ENCODE assay signal across 11 cellular contexts in the genomic region with DNA sequence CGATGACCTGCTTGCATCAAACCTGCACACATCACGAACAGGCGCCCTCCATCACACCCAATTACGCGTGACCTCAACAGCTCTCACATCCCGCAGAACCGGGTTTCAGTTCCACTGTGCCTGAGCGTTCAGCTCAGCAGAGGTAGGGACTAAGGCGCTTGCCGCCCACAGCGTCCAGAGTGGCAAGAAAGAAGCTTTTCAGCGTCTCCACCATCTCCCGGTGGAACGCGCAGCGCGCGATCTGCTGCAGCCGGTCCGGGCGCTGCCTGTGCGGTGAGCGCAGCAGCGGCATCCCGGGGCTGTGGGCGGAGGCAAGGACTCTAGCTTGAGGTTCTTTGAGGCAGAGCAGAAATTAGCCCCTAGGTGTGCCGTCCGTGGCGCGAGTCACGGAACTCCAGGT. TPM values are rescaled to one million over a fixed set of nuclear protein-coding genes. Genes with fewer than 3 reads are reported as not detected.
DNase-seq lines count a peak whose midpoint lies in the region; ATAC-seq and TF ChIP-seq lines count a peak whose summit lies in the region.
"Had no signal": no experiment of that assay in that cellular context is flagged by ENCODE, and none has a peak within 500 bp of the region (broad histone marks: within the 10 kb centered on the region; RNA-seq: fewer than 3 reads in every experiment).

No MANE protein-coding gene starts in this region.

- H3K36me3 ChIP-seq in Panc1 (ENCODE audit: control insufficient read depth, insufficient read depth, low read length): no peaks in the 10 kb centered on the region
- H3K36me3 ChIP-seq in ovary: no peaks in the 10 kb centered on the region

- POLR2A ChIA-PET in Panc1 (lab: Charles Lee): interaction anchor here (0.9 kb wide), 1 partner anchor 104 kb away, joined by 3 read pairs; no protein-coding TSS in a partner anchor

- peaks cover 34% of the 10 kb centered on the region for H3K27me3 ChIP-seq in Panc1 (ENCODE audit: control insufficient read depth, insufficient read depth, low read length)
- no peaks in the 10 kb centered on the region for H3K27me3 ChIP-seq in ovary

- intact Hi-C loops in Panc1 (cut with micrococcal nuclease; ENCODE audit: unreplicated experiment) (loop anchor here (2.0 to 5.0 kb wide), 3 partner anchors 33 to 99 kb away; partner anchors contain the start of gene CALCB), ovary (cut with DNase I) (no loop called here)

- no peaks in the 10 kb centered on the region for H3K36me3 Mint-ChIP-seq in nephron progenitor cell (ENCODE audit: low read depth)

- no peak for TF ChIP-seq EP300 in ovary (IDR thresholded peaks at IDR 0.05)

- no peak overlapping the region for H3K27ac Mint-ChIP-seq in nephron progenitor cell

- H3K9me3 ChIP-seq in Panc1 (ENCODE audit: control insufficient read depth, insufficient read depth, low read depth, low read length) (no peaks in the 10 kb centered on the region), ovary (no peaks in the 10 kb centered on the region)

- H3K4me3 ChIP-seq in Panc1 (ENCODE audit: low read depth in 2 of 2, low read length in 2 of 2) (peak overlapping the region in 1 of 2 experiments; percentile 24; a peak in 1 of 4 replicates), coronary artery (peak overlapping the region; percentile 58), ovary (no peak overlapping the region)
- H3K4me3 ChIP-seq: SK-N-MC had no signal

- no TSS peak for BruUV-seq in Panc1 (replicated peaks; lab: Mats Ljungman, UMichigan)

- H3K4me1 Mint-ChIP-seq in nephron progenitor cell: peaks cover 38% of the 10 kb centered on the region

- ATAC-seq in Panc1 (peak; percentile 32), HG03469 (IDR thresholded peaks at IDR 0.05; ENCODE audit: unreplicated experiment) (no peak)

- no peak for TF ChIP-seq CTCF in Panc1 (IDR thresholded peaks at IDR 0.05)
- TF ChIP-seq CTCF in coronary artery (IDR thresholded peaks at IDR 0.05): no peak
- TF ChIP-seq CTCF in nephron progenitor cell (IDR thresholded peaks at IDR 0.05): no peak
- TF ChIP-seq CTCF in ovary (IDR thresholded peaks at IDR 0.05): no peak

- CTCF ChIA-PET in Panc1 (lab: Charles Lee): no interaction called here

- H3K9me3 Mint-ChIP-seq in nephron progenitor cell: no peaks in the 10 kb centered on the region

- in situ Hi-C loops in Panc1 (cut with HindIII; ENCODE audit: low pct_unique_long_range_greater_than_20kb, low sequenced_read_pairs): no loop called here

- no peak overlapping the region for H3K27ac ChIP-seq in Panc1 (ENCODE audit: low read length)
- no peak overlapping the region for H3K27ac ChIP-seq in coronary artery
- H3K27ac ChIP-seq in ovary: no peak overlapping the region
- H3K27ac ChIP-seq: SK-N-MC had no signal

- peak; percentile 26 for DNase-seq in activated T-cell treated with anti-CD3 and anti-CD28 coated beads for 48 hours (ENCODE audit: low read depth)
- DNase-seq in activated T-cell treated with anti-CD3 and anti-CD28 coated beads for 4 hours: no peak
- no peak for DNase-seq in Panc1 (ENCODE audit: low read depth, low spot score)
- no peak for DNase-seq in coronary artery (ENCODE audit: low spot score)
- DNase-seq in nephron progenitor cell: peak; percentile 61
- DNase-seq in ovary: no peak
- DNase-seq in NCI-H2029 treated with DMSO at 0.1 percent for 48 hours (lab: John Stamatoyannopoulos, UW): no peak
- DNase-seq: DND-41 had no signal

- peaks cover 97% of the 10 kb centered on the region for H3K27me3 Mint-ChIP-seq in nephron progenitor cell (ENCODE audit: low read depth, poor library complexity)

- H3K4me1 ChIP-seq in Panc1 (ENCODE audit: control insufficient read depth, insufficient read depth, low read length) (peaks cover 8% of the 10 kb centered on the region; the same call in 1 of the 2 replicates), ovary (ENCODE audit: insufficient read depth) (no peaks in the 10 kb centered on the region)

- no peak for TF ChIP-seq POLR2A in ovary (IDR thresholded peaks at IDR 0.05)

- 1% methylated on average over 28 to 31 of the region's 31 CpGs for WGBS in ovary, 3 donors

- peak overlapping the region; percentile 78 for H3K4me3 Mint-ChIP-seq in nephron progenitor cell

RNA-seq across cellular contexts. Expression of gene CALCA, which starts 1.5 kb away (rescaled TPM):
- total RNA-seq in Panc1 (2021; ENCODE audit: unreplicated experiment): not detected
- polyA plus RNA-seq in Panc1 (2012; ENCODE audit: insufficient read length): not detected
- not detected for total RNA-seq in ovary
- polyA plus RNA-seq in ovary: not detected
- total RNA-seq: myocyte had no signal

Comparison
In these comparisons a context has a peak if more than half of its experiments do, and no peak if none do; other contexts are left out.
1. DNase-seq: peak in activated T-cell treated with anti-CD3 and anti-CD28 coated beads for 48 hours (single experiment) and nephron progenitor cell (single experiment); none in activated T-cell treated with anti-CD3 and anti-CD28 coated beads for 4 hours (single experiment), Panc1 (single experiment), coronary artery (single experiment), ovary (0 of 5) and NCI-H2029 treated with DMSO at 0.1 percent for 48 hours (single experiment).